In genomic region chr4:664713-665231, GRCh38 we compare ENCODE assay signal across 1 cellular context.
TF ChIP-seq lines count a peak whose summit lies in the region.

No MANE protein-coding gene starts in this region.

TF ChIP-seq in GM12878, 131 proteins besides CTCF, POLR2A, EP300 and RAD21:
- TF ChIP-seq, protein P1, sequence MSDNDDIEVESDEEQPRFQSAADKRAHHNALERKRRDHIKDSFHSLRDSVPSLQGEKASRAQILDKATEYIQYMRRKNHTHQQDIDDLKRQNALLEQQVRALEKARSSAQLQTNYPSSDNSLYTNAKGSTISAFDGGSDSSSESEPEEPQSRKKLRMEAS (IDR thresholded peaks at IDR 0.05; ENCODE audit: low read depth, low read length): no peak
- TF ChIP-seq ZBTB11 (CRISPR knock-in tag; IDR thresholded peaks at IDR 0.05): no peak
- TF ChIP-seq BACH1 (IDR thresholded peaks at IDR 0.05; ENCODE audit: borderline replicate concordance): no peak
- TF ChIP-seq RAD51 (IDR thresholded peaks at IDR 0.05): no peak
- no peak for TF ChIP-seq RELA (IDR thresholded peaks at IDR 0.05; ENCODE audit: borderline replicate concordance, partially characterized antibody)
- TF ChIP-seq NRF1 (conservative IDR thresholded peaks at IDR 0.05; ENCODE audit: low read depth, low read length): no peak
- TF ChIP-seq ESRRA (IDR thresholded peaks at IDR 0.05; ENCODE audit: low read length): no peak
- no peak for TF ChIP-seq MYC (IDR thresholded peaks at IDR 0.05; ENCODE audit: insufficient read depth, insufficient read length, insufficient replicate concordance, low read length, severe bottlenecking)
- TF ChIP-seq CUX1 (IDR thresholded peaks at IDR 0.05; ENCODE audit: insufficient replicate concordance, low read depth, low read length): no peak
- TF ChIP-seq ZNF217 (IDR thresholded peaks at IDR 0.05): no peak
- no peak for TF ChIP-seq RBBP5 (conservative IDR thresholded peaks at IDR 0.05)
- no peak for TF ChIP-seq SMAD5 (IDR thresholded peaks at IDR 0.05; ENCODE audit: low read depth)
- TF ChIP-seq ZNF24 (IDR thresholded peaks at IDR 0.05): no peak
- TF ChIP-seq MEF2A (IDR thresholded peaks at IDR 0.05; ENCODE audit: insufficient read depth, low read depth, low read length): no peak
- no peak for TF ChIP-seq NFYA (IDR thresholded peaks at IDR 0.05; ENCODE audit: borderline replicate concordance, low read depth, low read length)
- TF ChIP-seq YBX1 (IDR thresholded peaks at IDR 0.05): no peak
- no peak for TF ChIP-seq IRF3 (IDR thresholded peaks at IDR 0.05)
- no peak for TF ChIP-seq ELK1 (IDR thresholded peaks at IDR 0.05; ENCODE audit: low read depth, low read length)
- no peak for TF ChIP-seq FOS (IDR thresholded peaks at IDR 0.05; ENCODE audit: borderline replicate concordance, extremely low read depth, insufficient read length)
- no peak for TF ChIP-seq MTA2 (IDR thresholded peaks at IDR 0.05; ENCODE audit: low read depth)
TF ChIP-seq in GM12878: peak in this region for 0.
